ENCODE assay signal across 8 cellular contexts in the genomic region with DNA sequence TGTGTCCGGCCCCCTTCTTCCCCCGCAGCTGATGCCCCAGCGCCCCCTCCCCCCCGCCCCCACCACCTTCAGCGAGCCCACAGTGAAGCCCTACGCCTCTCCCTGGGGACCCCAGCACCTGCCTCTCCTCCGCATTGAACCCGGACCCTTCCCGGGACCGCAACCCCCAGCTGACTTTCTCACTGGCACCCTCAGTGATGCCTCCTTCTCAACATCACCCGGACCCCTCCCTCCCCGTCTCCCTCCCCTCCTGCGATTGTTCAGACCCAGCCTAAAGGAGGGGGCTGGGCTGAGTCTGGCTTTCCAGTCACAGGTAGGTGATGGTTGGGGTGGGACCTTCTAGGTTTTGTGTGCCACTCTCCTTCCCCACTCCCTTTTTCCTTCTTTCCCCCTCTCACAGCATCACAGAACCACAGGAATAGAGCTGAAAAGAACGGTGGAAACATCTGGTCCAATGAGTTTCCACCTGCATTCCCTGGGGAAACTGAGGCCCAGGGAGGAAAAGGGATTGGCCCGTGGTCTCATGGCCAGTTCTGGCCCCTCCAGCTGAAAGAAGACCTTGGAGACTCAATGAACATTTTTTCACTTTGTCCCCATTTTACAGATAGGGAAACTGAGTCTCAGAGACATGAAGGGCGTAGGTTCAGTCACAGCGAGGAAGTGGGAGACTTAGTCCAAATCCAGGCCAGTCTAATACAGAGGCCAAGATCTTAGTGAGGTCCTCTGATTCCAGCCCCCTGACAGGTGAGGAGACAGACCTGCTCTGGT. TPM values are rescaled to one million over a fixed set of nuclear protein-coding genes. Genes with fewer than 3 reads are reported as not detected.
DNase-seq lines count a peak whose midpoint lies in the region; ATAC-seq lines count a peak whose summit lies in the region.

No MANE protein-coding gene starts in this region.

- no peaks in the 10 kb centered on the region for H3K36me3 Mint-ChIP-seq in activated naive CD8-positive, alpha-beta T cell treated with anti-CD3 and anti-CD28 coated beads, Interleukin-2, amount 10 ng/mL, durations not matched to agents 7 days and 5 days
- no peaks in the 10 kb centered on the region for H3K36me3 Mint-ChIP-seq in stimulated activated effector memory CD8-positive, alpha-beta T cell treated with anti-CD3 and anti-CD28 coated beads, Interleukin-12 subunit alpha, Interleukin-12 subunit beta, amount 100 ng/mL, for 72 hours
- no peaks in the 10 kb centered on the region for H3K36me3 Mint-ChIP-seq in activated CD4-positive, alpha-beta memory T cell treated with anti-CD3 and anti-CD28 coated beads, Interleukin-2, amount 10 ng/mL, durations not matched to agents 7 days and 5 days (ENCODE audit: low read depth)

- POLR2A ChIA-PET in activated naive CD8-positive, alpha-beta T cell treated with anti-CD3 and anti-CD28 coated beads, Interleukin-2, amount 10 ng/mL, durations not matched to agents 7 days and 5 days (lab: Charles Lee): no interaction called here
- POLR2A ChIA-PET in activated CD4-positive, alpha-beta memory T cell treated with anti-CD3 and anti-CD28 coated beads, Interleukin-2, amount 10 ng/mL, durations not matched to agents 7 days and 5 days (lab: Charles Lee): no interaction called here

- H3K9me3 ChIP-seq in iPS-18a (ENCODE audit: control insufficient read depth, low read depth, low read length): no peaks in the 10 kb centered on the region

- peak overlapping the region; percentile 71 for H3K9ac ChIP-seq in iPS-18a (ENCODE audit: low read length)

- H3K4me1 ChIP-seq in iPS-18a (ENCODE audit: control insufficient read depth, low read depth, low read length): no peaks in the 10 kb centered on the region

- no peaks in the 10 kb centered on the region for H3K27me3 ChIP-seq in iPS-18a (ENCODE audit: control insufficient read depth, insufficient read depth, low read length)

- H3K27ac Mint-ChIP-seq in activated naive CD8-positive, alpha-beta T cell treated with anti-CD3 and anti-CD28 coated beads, Interleukin-2, amount 10 ng/mL, durations not matched to agents 7 days and 5 days: no peak overlapping the region
- H3K27ac Mint-ChIP-seq in stimulated activated effector memory CD8-positive, alpha-beta T cell treated with anti-CD3 and anti-CD28 coated beads, Interleukin-12 subunit alpha, Interleukin-12 subunit beta, amount 100 ng/mL, for 72 hours: peak overlapping the region; percentile 37
- H3K27ac Mint-ChIP-seq in activated CD4-positive, alpha-beta memory T cell treated with anti-CD3 and anti-CD28 coated beads, Interleukin-2, amount 10 ng/mL, durations not matched to agents 7 days and 5 days: no peak overlapping the region

- H3K4me3 Mint-ChIP-seq in activated naive CD8-positive, alpha-beta T cell treated with anti-CD3 and anti-CD28 coated beads, Interleukin-2, amount 10 ng/mL, durations not matched to agents 7 days and 5 days: peak overlapping the region; percentile 73
- H3K4me3 Mint-ChIP-seq in stimulated activated effector memory CD8-positive, alpha-beta T cell treated with anti-CD3 and anti-CD28 coated beads, Interleukin-12 subunit alpha, Interleukin-12 subunit beta, amount 100 ng/mL, for 72 hours: peak overlapping the region; percentile 67
- no peak overlapping the region for H3K4me3 Mint-ChIP-seq in activated CD4-positive, alpha-beta memory T cell treated with anti-CD3 and anti-CD28 coated beads, Interleukin-2, amount 10 ng/mL, durations not matched to agents 7 days and 5 days

- H3K4me3 ChIP-seq in iPS-18a (ENCODE audit: low read length): peak overlapping the region; percentile 79

- CTCF ChIA-PET in activated CD4-positive, alpha-beta memory T cell treated with anti-CD3 and anti-CD28 coated beads, Interleukin-2, amount 10 ng/mL, durations not matched to agents 7 days and 5 days (lab: Charles Lee): interaction anchor here (1.0 to 3.4 kb wide), 4 partner anchors 10 to 44 kb away, joined by 3 to 18 read pairs (median 7); partner anchors contain the start of gene RPL32

- H3K9me3 Mint-ChIP-seq in activated naive CD8-positive, alpha-beta T cell treated with anti-CD3 and anti-CD28 coated beads, Interleukin-2, amount 10 ng/mL, durations not matched to agents 7 days and 5 days: no peaks in the 10 kb centered on the region
- H3K9me3 Mint-ChIP-seq in stimulated activated effector memory CD8-positive, alpha-beta T cell treated with anti-CD3 and anti-CD28 coated beads, Interleukin-12 subunit alpha, Interleukin-12 subunit beta, amount 100 ng/mL, for 72 hours: no peaks in the 10 kb centered on the region
- H3K9me3 Mint-ChIP-seq in activated CD4-positive, alpha-beta memory T cell treated with anti-CD3 and anti-CD28 coated beads, Interleukin-2, amount 10 ng/mL, durations not matched to agents 7 days and 5 days: no peaks in the 10 kb centered on the region

- H3K4me1 Mint-ChIP-seq in activated naive CD8-positive, alpha-beta T cell treated with anti-CD3 and anti-CD28 coated beads, Interleukin-2, amount 10 ng/mL, durations not matched to agents 7 days and 5 days: no peaks in the 10 kb centered on the region
- peaks cover 5% of the 10 kb centered on the region for H3K4me1 Mint-ChIP-seq in stimulated activated effector memory CD8-positive, alpha-beta T cell treated with anti-CD3 and anti-CD28 coated beads, Interleukin-12 subunit alpha, Interleukin-12 subunit beta, amount 100 ng/mL, for 72 hours
- H3K4me1 Mint-ChIP-seq in activated CD4-positive, alpha-beta memory T cell treated with anti-CD3 and anti-CD28 coated beads, Interleukin-2, amount 10 ng/mL, durations not matched to agents 7 days and 5 days: peaks cover 3% of the 10 kb centered on the region

- no peak for ATAC-seq in activated naive CD8-positive, alpha-beta T cell treated with anti-CD3 and anti-CD28 coated beads, Interleukin-2, amount 10 ng/mL, durations not matched to agents 7 days and 5 days (ENCODE audit: low read depth)
- ATAC-seq in stimulated activated effector memory CD8-positive, alpha-beta T cell treated with anti-CD3 and anti-CD28 coated beads, Interleukin-12 subunit alpha, Interleukin-12 subunit beta, amount 100 ng/mL, for 72 hours: no peak
- no peak for ATAC-seq in GM19324 (IDR thresholded peaks at IDR 0.05; ENCODE audit: low FRiP score, unreplicated experiment)
- no peak for ATAC-seq in GM21381 (IDR thresholded peaks at IDR 0.05; ENCODE audit: unreplicated experiment)

- H3K36me3 ChIP-seq in iPS-18a (ENCODE audit: control insufficient read depth, low read depth, low read length): no peaks in the 10 kb centered on the region

- peaks cover 24% of the 10 kb centered on the region for H3K27me3 Mint-ChIP-seq in activated naive CD8-positive, alpha-beta T cell treated with anti-CD3 and anti-CD28 coated beads, Interleukin-2, amount 10 ng/mL, durations not matched to agents 7 days and 5 days
- H3K27me3 Mint-ChIP-seq in activated CD4-positive, alpha-beta memory T cell treated with anti-CD3 and anti-CD28 coated beads, Interleukin-2, amount 10 ng/mL, durations not matched to agents 7 days and 5 days: peaks cover 22% of the 10 kb centered on the region

- DNase-seq in NCI-H2107 treated with DMSO at 0.1 percent for 48 hours (lab: John Stamatoyannopoulos, UW; ENCODE audit: unreplicated experiment) (peak; percentile 8), NCI-H2107 (lab: John Stamatoyannopoulos, UW) (no peak)
- no peak for DNase-seq in activated naive CD8-positive, alpha-beta T cell treated with anti-CD3 and anti-CD28 coated beads, Interleukin-2, amount 10 ng/mL, durations not matched to agents 7 days and 5 days
- DNase-seq in stimulated activated effector memory CD8-positive, alpha-beta T cell treated with anti-CD3 and anti-CD28 coated beads, Interleukin-12 subunit alpha, Interleukin-12 subunit beta, amount 100 ng/mL, for 72 hours (ENCODE audit: low spot score in 2 of 2): no peak
- no peak for DNase-seq in activated CD4-positive, alpha-beta memory T cell treated with anti-CD3 and anti-CD28 coated beads, Interleukin-2, amount 10 ng/mL, durations not matched to agents 7 days and 5 days

- no peak overlapping the region for H3K27ac ChIP-seq in iPS-18a (ENCODE audit: low read length)

RNA-seq across cellular contexts. Expression of gene CAND2, which starts 0.8 kb away (rescaled TPM):
- total RNA-seq in activated naive CD8-positive, alpha-beta T cell treated with anti-CD3 and anti-CD28 coated beads, Interleukin-2, amount 10 ng/mL, durations not matched to agents 7 days and 5 days: under 1 TPM; 0.79 to 0.97 TPM
- total RNA-seq in activated CD4-positive, alpha-beta memory T cell treated with anti-CD3 and anti-CD28 coated beads, Interleukin-2, amount 10 ng/mL, durations not matched to agents 7 days and 5 days: under 1 TPM in 1 of 2 experiments, not detected in 1; 0.15 TPM

RNA-seq across cellular contexts. Expression of gene TMEM40, which starts 38.2 kb away (rescaled TPM):
- total RNA-seq in activated naive CD8-positive, alpha-beta T cell treated with anti-CD3 and anti-CD28 coated beads, Interleukin-2, amount 10 ng/mL, durations not matched to agents 7 days and 5 days: not detected
- total RNA-seq in activated CD4-positive, alpha-beta memory T cell treated with anti-CD3 and anti-CD28 coated beads, Interleukin-2, amount 10 ng/mL, durations not matched to agents 7 days and 5 days: not detected

RNA-seq across cellular contexts. Expression of gene RPL32, which starts 44.1 kb away (rescaled TPM):
- total RNA-seq in activated naive CD8-positive, alpha-beta T cell treated with anti-CD3 and anti-CD28 coated beads, Interleukin-2, amount 10 ng/mL, durations not matched to agents 7 days and 5 days: 1,000 to 10,000 TPM; 2,162 to 2,195 TPM
- 1,000 to 10,000 TPM; 1,634 to 1,730 TPM for total RNA-seq in activated CD4-positive, alpha-beta memory T cell treated with anti-CD3 and anti-CD28 coated beads, Interleukin-2, amount 10 ng/mL, durations not matched to agents 7 days and 5 days
